Comparison of ENCODE assay signal across 8 cellular contexts in the genomic region with DNA sequence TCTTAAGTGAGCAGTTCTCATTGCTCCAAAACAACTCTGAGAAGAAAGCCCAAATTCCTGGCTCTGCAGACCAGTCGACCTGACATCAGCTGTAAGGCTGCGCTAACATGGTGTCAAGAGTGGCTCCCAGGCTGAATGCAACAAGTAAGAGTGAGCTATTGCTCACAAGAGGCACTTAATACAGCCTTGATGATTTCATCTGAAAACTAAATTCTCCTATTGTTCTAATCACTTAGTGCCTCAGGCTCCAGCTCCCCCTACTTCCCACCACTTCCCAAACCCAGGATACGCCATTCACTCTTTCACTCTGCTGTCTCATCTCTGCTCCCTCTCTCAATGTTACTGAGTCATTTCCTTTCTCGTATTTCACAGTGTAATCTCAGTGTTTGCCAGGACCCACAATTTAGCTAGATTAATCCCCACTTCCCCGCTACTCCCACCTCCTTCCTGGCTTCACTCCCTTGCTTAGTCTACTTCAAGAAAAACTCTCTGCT.
A peak's percentile ranks its signal among the peaks of the same experiment; 100 is the strongest.
DNase-seq lines count a peak whose midpoint lies in the region; ATAC-seq and TF ChIP-seq lines count a peak whose summit lies in the region.

No MANE protein-coding gene starts in this region.

- H3K36me3 ChIP-seq in osteoblast (ENCODE audit: insufficient read depth, low read length), result peaks cover 13% of the 10 kb centered on the region

- peak; percentile 45 for ATAC-seq in HG02763 (IDR thresholded peaks at IDR 0.05; ENCODE audit: unreplicated experiment)
- peak; percentile 87 for ATAC-seq in esophagus mucosa
- no peak for ATAC-seq in activated CD4-positive, CD25-positive, alpha-beta regulatory T cell treated with anti-CD3 and anti-CD28 coated beads, Interleukin-2, amount 50 U/mL, for 24 hours

- H3K27me3 ChIP-seq in osteoblast (ENCODE audit: insufficient read depth, low read length), result no peaks in the 10 kb centered on the region

- H3K27ac ChIP-seq in osteoblast (ENCODE audit: low read depth, low read length), result peak overlapping the region; percentile 96

- H3K4me2 ChIP-seq in osteoblast (ENCODE audit: insufficient read depth, low read length), result peak overlapping the region; percentile 73

- H3K4me1 ChIP-seq in osteoblast (ENCODE audit: insufficient read depth, low read length), result peaks cover 91% of the 10 kb centered on the region

- H3K79me2 ChIP-seq in osteoblast (ENCODE audit: insufficient read depth, low read length), result peaks cover 67% of the 10 kb centered on the region

- TF ChIP-seq CTCF in osteoblast (IDR thresholded peaks at IDR 0.05; ENCODE audit: extremely low read depth, low read depth, low read length), result no peak

- no peaks in the 10 kb centered on the region for H3K9me3 ChIP-seq in osteoblast (ENCODE audit: low read depth, low read length)

- no peak overlapping the region for H2AFZ ChIP-seq in osteoblast (ENCODE audit: low read length)

- H4K20me1 ChIP-seq in osteoblast (ENCODE audit: insufficient read depth, low read length), result peaks cover 2% of the 10 kb centered on the region

- peak overlapping the region; percentile 37 for H3K4me3 ChIP-seq in osteoblast (ENCODE audit: insufficient read depth, low read length)

- DNase-seq in GM04503 (ENCODE audit: low read depth), result peak; percentile 91
- DNase-seq in RKO (ENCODE audit: low spot score), result peak; percentile 98
- DNase-seq in osteoblast (ENCODE audit: insufficient read length, low spot score, missing footprints), result peak; percentile 68
- DNase-seq in Ammon's horn (ENCODE audit: low spot score), result no peak
- no peak for DNase-seq in activated CD4-positive, alpha-beta T cell treated with anti-CD3 and anti-CD28 coated beads, Interleukin-2, amount 50 U/mL, for 4 hours

Comparison
In these comparisons a context has a peak if more than half of its experiments do, and no peak if none do; other contexts are left out.
1. DNase-seq: peak in GM04503 (single experiment), RKO (single experiment) and osteoblast (single experiment); none in Ammon's horn (single experiment) and activated CD4-positive, alpha-beta T cell treated with anti-CD3 and anti-CD28 coated beads, Interleukin-2, amount 50 U/mL, for 4 hours (0 of 2).
2. ATAC-seq: peak in HG02763 (single experiment) and esophagus mucosa (single experiment); none in activated CD4-positive, CD25-positive, alpha-beta regulatory T cell treated with anti-CD3 and anti-CD28 coated beads, Interleukin-2, amount 50 U/mL, for 24 hours (0 of 2).